In genomic region chr5:173675287-173675996, GRCh38 we compare ENCODE assay signal across 23 cellular contexts.
"Had no signal": no experiment of that assay in that cellular context is flagged by ENCODE, and none has a peak within 500 bp of the region (broad histone marks: within the 10 kb centered on the region; RNA-seq: fewer than 3 reads in every experiment).

No MANE protein-coding gene starts in this region.

- ATAC-seq: activated CD8-positive, alpha-beta T cell treated with anti-CD3 and anti-CD28 coated beads for 36 hours; activated T-cell treated with anti-CD3 and anti-CD28 coated beads, Interleukin-2, amount 50 U/mL, for 72 hours; esophagus mucosa; naive thymus-derived CD8-positive, alpha-beta T cell; stimulated activated naive B cell treated with anti-CD40 and anti-IgM and Interleukin-4, amounts not matched to agents 10 μg/mL and 1 μg/mL and 100 μg/mL, for 72 hours had no signal

- H3K27ac Mint-ChIP-seq: activated B cell treated with CpG ODN at 0.5 μM for 24 hours; activated CD8-positive, alpha-beta T cell treated with anti-CD3 and anti-CD28 coated beads for 36 hours; activated naive CD4-positive, alpha-beta T cell treated with anti-CD3 and anti-CD28 coated beads for 36 hours; activated naive CD8-positive, alpha-beta T cell treated with anti-CD3 and anti-CD28 coated beads for 36 hours; activated T-cell treated with anti-CD3 and anti-CD28 coated beads, Interleukin-2, amount 50 U/mL, for 72 hours; naive thymus-derived CD8-positive, alpha-beta T cell; stimulated activated naive B cell treated with anti-CD40 and anti-IgM and Interleukin-4, amounts not matched to agents 10 μg/mL and 1 μg/mL and 100 μg/mL, for 72 hours; T-helper 2 cell treated with Interferon-gamma antibody and Interleukin-4, amounts not matched to agents 5 μg/mL and 100 μg/mL, for 36 hours had no signal

- H3K4me3 ChIP-seq: ascending aorta, heart right ventricle, stomach, thyroid gland, upper lobe of left lung, vagina had no signal

- H3K27ac ChIP-seq: ascending aorta, heart right ventricle, stomach, thyroid gland, upper lobe of left lung, vagina had no signal

- H3K9me3 Mint-ChIP-seq: T-helper 2 cell treated with Interferon-gamma antibody and Interleukin-4, amounts not matched to agents 5 μg/mL and 100 μg/mL, for 36 hours had no signal

- H3K36me3 ChIP-seq: ascending aorta, heart right ventricle, stomach, thyroid gland, upper lobe of left lung, vagina had no signal

- DNase-seq: activated B cell treated with CpG ODN at 0.5 μM for 24 hours; activated CD4-positive, alpha-beta T cell treated with anti-CD3 and anti-CD28 coated beads, Interleukin-2, amount 50 U/mL, for 1 hour; activated CD8-positive, alpha-beta T cell treated with anti-CD3 and anti-CD28 coated beads for 36 hours; activated naive CD4-positive, alpha-beta T cell treated with anti-CD3 and anti-CD28 coated beads for 36 hours; activated naive CD8-positive, alpha-beta T cell treated with anti-CD3 and anti-CD28 coated beads for 36 hours; activated T-cell treated with anti-CD3 and anti-CD28 coated beads for 4 hours; activated T-cell treated with anti-CD3 and anti-CD28 coated beads, Interleukin-2, amount 50 U/mL, for 72 hours; central memory CD4-positive, alpha-beta T cell; foreskin fibroblast; heart right ventricle; midbrain; naive thymus-derived CD8-positive, alpha-beta T cell; stimulated activated CD4-positive, alpha-beta T cell treated with anti-CD3 and anti-CD28 coated beads, Interleukin-15, amount 100 ng/mL, for 24 hours; stimulated activated CD4-positive, alpha-beta T cell treated with anti-CD3 and anti-CD28 coated beads, Interleukin-2, amount 100 ng/mL, for 24 hours; stimulated activated naive B cell treated with anti-CD40 and anti-IgM and Interleukin-4, amounts not matched to agents 10 μg/mL and 1 μg/mL and 100 μg/mL, for 72 hours; T-helper 1 cell; upper lobe of left lung had no signal

- H3K4me1 ChIP-seq: ascending aorta had no signal

- H3K27me3 Mint-ChIP-seq: activated B cell treated with CpG ODN at 0.5 μM for 24 hours had no signal

- H3K4me3 Mint-ChIP-seq: activated B cell treated with CpG ODN at 0.5 μM for 24 hours; activated CD8-positive, alpha-beta T cell treated with anti-CD3 and anti-CD28 coated beads for 36 hours; activated naive CD4-positive, alpha-beta T cell treated with anti-CD3 and anti-CD28 coated beads for 36 hours; activated naive CD8-positive, alpha-beta T cell treated with anti-CD3 and anti-CD28 coated beads for 36 hours; activated T-cell treated with anti-CD3 and anti-CD28 coated beads, Interleukin-2, amount 50 U/mL, for 72 hours; naive thymus-derived CD8-positive, alpha-beta T cell; stimulated activated naive B cell treated with anti-CD40 and anti-IgM and Interleukin-4, amounts not matched to agents 10 μg/mL and 1 μg/mL and 100 μg/mL, for 72 hours; T-helper 2 cell treated with Interferon-gamma antibody and Interleukin-4, amounts not matched to agents 5 μg/mL and 100 μg/mL, for 36 hours had no signal

- H3K27me3 ChIP-seq: ascending aorta, stomach, thyroid gland, upper lobe of left lung, vagina had no signal

- H3K4me1 Mint-ChIP-seq: activated naive CD8-positive, alpha-beta T cell treated with anti-CD3 and anti-CD28 coated beads for 36 hours had no signal

- H3K9me3 ChIP-seq: ascending aorta, thyroid gland had no signal
